8 cellular contexts compared by ENCODE assay signal in genomic region chr15:92898988-92899909, GRCh38. TPM values are rescaled to one million over a fixed set of nuclear protein-coding genes. Genes with fewer than 3 reads are reported as not detected.
DNase-seq lines count a peak whose midpoint lies in the region; ATAC-seq and TF ChIP-seq lines count a peak whose summit lies in the region.

No MANE protein-coding gene starts in this region.

- H4K20me1 ChIP-seq in OCI-LY3 (ENCODE audit: insufficient read depth, low read length): peaks cover 25% of the 10 kb centered on the region; the same call in 1 of the 2 replicates

- DNase-seq in NCI-H146 (lab: John Stamatoyannopoulos, UW): peak; percentile 33
- no peak for DNase-seq in NCI-H146 treated with DMSO at 0.1 percent for 48 hours (lab: John Stamatoyannopoulos, UW; ENCODE audit: unreplicated experiment)
- no peak for DNase-seq in colonic mucosa
- no peak for DNase-seq in amniotic stem cell (lab: John Stamatoyannopoulos, UW)
- DNase-seq in omental fat pad (ENCODE audit: low spot score): no peak

- H2AFZ ChIP-seq in OCI-LY3 (ENCODE audit: low read depth, low read length): no peak overlapping the region
- H2AFZ ChIP-seq in parathyroid adenoma: no peak overlapping the region

- H3K4me2 ChIP-seq in OCI-LY3 (ENCODE audit: low read length) (peak overlapping the region; percentile 87), parathyroid adenoma (ENCODE audit: low read length) (no peak overlapping the region)

- H3K9me3 ChIP-seq in OCI-LY3 (ENCODE audit: insufficient read depth, low read length) (no peaks in the 10 kb centered on the region), colonic mucosa (no peaks in the 10 kb centered on the region), parathyroid adenoma (ENCODE audit: control insufficient read depth, low read length) (no peaks in the 10 kb centered on the region)

- intact Hi-C loops in colonic mucosa (cut with DNase I): no loop called here

- H3K4me3 ChIP-seq in OCI-LY3 (ENCODE audit: low read length): peak overlapping the region; percentile 89
- H3K4me3 ChIP-seq in colonic mucosa: peak overlapping the region; percentile 41
- H3K4me3 ChIP-seq in parathyroid adenoma (ENCODE audit: low read depth, low read length): peak overlapping the region; percentile 85

- ATAC-seq in HG03108 (IDR thresholded peaks at IDR 0.05; ENCODE audit: unreplicated experiment) (no peak), omental fat pad (ENCODE audit: low FRiP score) (no peak)

- H3K9ac ChIP-seq in OCI-LY3 (ENCODE audit: low read length) (peak overlapping the region; percentile 96), colonic mucosa (ENCODE audit: low read depth in 2 of 2, low read length in 2 of 2) (peak overlapping the region in 1 of 2 donors; percentile 96), parathyroid adenoma (no peak overlapping the region)

- H3K27me3 ChIP-seq in OCI-LY3 (ENCODE audit: low read depth, low read length): no peaks in the 10 kb centered on the region
- no peaks in the 10 kb centered on the region for H3K27me3 ChIP-seq in colonic mucosa
- no peaks in the 10 kb centered on the region for H3K27me3 ChIP-seq in parathyroid adenoma (ENCODE audit: control insufficient read depth, insufficient read depth, low read length)

- H3K36me3 ChIP-seq in OCI-LY3 (replicated peaks; ENCODE audit: low read depth, low read length) (peaks cover 68% of the 10 kb centered on the region), colonic mucosa (no peaks in the 10 kb centered on the region), parathyroid adenoma (ENCODE audit: control insufficient read depth, insufficient read depth, low read length) (no peaks in the 10 kb centered on the region)

- H3K79me2 ChIP-seq in OCI-LY3 (ENCODE audit: low read length) (peaks cover 99% of the 10 kb centered on the region), parathyroid adenoma (peaks cover 44% of the 10 kb centered on the region)

- peak; percentile 59 for TF ChIP-seq CTCF in OCI-LY3 (IDR thresholded peaks at IDR 0.05; ENCODE audit: low read depth, low read length)
- no peak for TF ChIP-seq CTCF in colonic mucosa (IDR thresholded peaks at IDR 0.05)
- peak; percentile 14 for TF ChIP-seq CTCF in parathyroid adenoma (IDR thresholded peaks at IDR 0.05)
- no peak for TF ChIP-seq CTCF in omental fat pad (IDR thresholded peaks at IDR 0.05)

- H3K27ac ChIP-seq in OCI-LY3 (ENCODE audit: low read length) (peak overlapping the region; percentile 94), colonic mucosa (peak overlapping the region; percentile 98), parathyroid adenoma (peak overlapping the region; percentile 98)

- H3K4me1 ChIP-seq in OCI-LY3 (ENCODE audit: low read length) (peaks cover 14% of the 10 kb centered on the region), colonic mucosa (no peaks in the 10 kb centered on the region), parathyroid adenoma (peaks cover 9% of the 10 kb centered on the region)

RNA-seq across cellular contexts. Expression of gene CHD2, which starts 0.9 kb away (rescaled TPM):
- total RNA-seq in colonic mucosa (100 to 1,000 TPM in 1 of 2 donors, 10 to 100 TPM in 1; 87.5 to 121 TPM), omental fat pad (100 to 1,000 TPM in 3 of 4 donors, 10 to 100 TPM in 1; 77.7 to 140 (median 134) TPM)

Comparison
In these comparisons a context has a peak if more than half of its experiments do, and no peak if none do; other contexts are left out.
1. CTCF ChIP-seq: peak in OCI-LY3 (single experiment) and parathyroid adenoma (single experiment); none in colonic mucosa (single experiment) and omental fat pad (0 of 3).
2. Peak in every context shown above with its lines, with median percentiles within 50 percentile points of each other: H3K27ac ChIP-seq and H3K4me3 ChIP-seq.